ENCODE assay signal across 8 cellular contexts in genomic region chr1:98323906-98324358, GRCh38.
DNase-seq lines count a peak whose midpoint lies in the region; ATAC-seq, FAIRE-seq and TF ChIP-seq lines count a peak whose summit lies in the region.

No MANE protein-coding gene starts in this region.

- intact Hi-C loops in sciatic nerve (cut with DNase I) = no loop called here

- TF ChIP-seq POLR2A in H54 (IDR thresholded peaks at IDR 0.05; ENCODE audit: low read depth, low read length) = no peak

- H3K4me3 Mint-ChIP-seq in glutamatergic neuron (ENCODE audit: unreplicated experiment) = no peak overlapping the region

- H3K27me3 Mint-ChIP-seq in glutamatergic neuron (ENCODE audit: unreplicated experiment) = no peaks in the 10 kb centered on the region

- TF ChIP-seq CTCF in glutamatergic neuron (IDR thresholded peaks at IDR 0.05; ENCODE audit: partially characterized antibody, unreplicated experiment) = no peak

- no peak for DNase-seq in H54 (ENCODE audit: insufficient read length, low spot score)
- peak; percentile 88 for DNase-seq in SIG-M5 (lab: John Stamatoyannopoulos, UW)
- DNase-seq in fibroblast of gingiva (ENCODE audit: low read depth) = peak; percentile 79
- DNase-seq in sciatic nerve (ENCODE audit: low spot score) = no peak
- no peak for DNase-seq in glutamatergic neuron
- no peak for DNase-seq in activated naive CD4-positive, alpha-beta T cell treated with Interleukin-2 at 50 U/mL for 16 hours

- no peaks in the 10 kb centered on the region for H3K4me1 Mint-ChIP-seq in glutamatergic neuron (ENCODE audit: low read depth, unreplicated experiment)

- H3K36me3 Mint-ChIP-seq in glutamatergic neuron (ENCODE audit: unreplicated experiment) = no peaks in the 10 kb centered on the region

- peak; percentile 100 for FAIRE-seq in H54 (lab: Jason Lieb, UNC)

- no peak overlapping the region for H3K27ac Mint-ChIP-seq in glutamatergic neuron (ENCODE audit: unreplicated experiment)

- H3K9me3 Mint-ChIP-seq in glutamatergic neuron (ENCODE audit: unreplicated experiment) = peaks cover 2% of the 10 kb centered on the region

- ATAC-seq in sciatic nerve (peak; percentile 90), HG03108 (IDR thresholded peaks at IDR 0.05; ENCODE audit: unreplicated experiment) (no peak), HG02588 (IDR thresholded peaks at IDR 0.05; ENCODE audit: unreplicated experiment) (no peak)

Comparison
In these comparisons a context has a peak if more than half of its experiments do, and no peak if none do; other contexts are left out.
1. DNase-seq: peak in SIG-M5 (single experiment) and fibroblast of gingiva (single experiment); none in H54 (single experiment), sciatic nerve (single experiment), glutamatergic neuron (single experiment) and activated naive CD4-positive, alpha-beta T cell treated with Interleukin-2 at 50 U/mL for 16 hours (single experiment).